In the genomic region with DNA sequence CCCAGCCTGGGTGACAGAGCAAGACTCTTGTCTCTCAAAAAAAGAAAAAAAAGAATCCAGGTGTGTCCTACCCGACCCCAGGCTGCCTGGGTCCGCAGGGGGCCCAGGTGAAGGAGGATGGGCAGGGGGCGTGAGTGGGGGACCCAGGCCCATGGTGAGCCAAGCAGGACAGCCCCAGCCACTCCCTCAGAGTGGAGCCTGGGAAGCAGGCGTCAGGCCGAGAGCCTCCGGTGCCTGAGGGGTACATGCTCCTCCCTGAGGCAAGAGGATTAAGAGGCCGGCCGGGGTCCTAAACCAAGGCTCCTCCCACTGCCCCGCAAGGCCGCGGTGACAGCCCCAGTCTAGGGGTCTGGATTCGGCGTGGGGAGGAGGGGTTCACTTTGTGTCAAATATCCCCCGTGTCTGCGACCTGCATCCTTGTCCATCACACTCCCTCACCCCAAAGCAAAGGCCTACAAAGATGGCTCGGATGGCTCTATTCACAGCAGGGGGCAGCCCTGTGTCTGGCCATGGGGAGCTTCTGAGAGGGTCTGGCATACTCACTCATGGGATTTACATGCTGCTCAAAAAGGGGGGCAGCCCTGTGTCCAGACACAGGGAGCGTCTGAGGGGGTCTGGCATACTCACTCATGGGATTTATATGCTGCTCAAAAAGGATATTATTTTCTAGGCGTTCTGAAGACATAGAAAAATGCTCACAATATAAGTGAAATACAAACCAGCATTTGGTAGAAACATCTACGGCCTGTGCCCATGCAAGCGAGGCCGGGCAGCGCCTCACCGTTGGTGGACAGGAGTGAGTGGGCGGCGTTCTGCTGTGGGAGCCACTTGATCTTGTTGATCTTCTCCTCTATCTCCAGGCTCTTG, we compare ENCODE assay signal across 2 cellular contexts.
TF ChIP-seq lines count a peak whose summit lies in the region.

No MANE protein-coding gene starts in this region.

TF ChIP-seq in SK-N-SH, 30 proteins besides CTCF, POLR2A, EP300 and RAD21 (continued from another document):
- TF ChIP-seq FOXJ3 (CRISPR knock-in tag; IDR thresholded peaks at IDR 0.05), result no peak
- TF ChIP-seq YY1 (IDR thresholded peaks at IDR 0.05; ENCODE audit: low read depth), result no peak
- TF ChIP-seq, protein P1, sequence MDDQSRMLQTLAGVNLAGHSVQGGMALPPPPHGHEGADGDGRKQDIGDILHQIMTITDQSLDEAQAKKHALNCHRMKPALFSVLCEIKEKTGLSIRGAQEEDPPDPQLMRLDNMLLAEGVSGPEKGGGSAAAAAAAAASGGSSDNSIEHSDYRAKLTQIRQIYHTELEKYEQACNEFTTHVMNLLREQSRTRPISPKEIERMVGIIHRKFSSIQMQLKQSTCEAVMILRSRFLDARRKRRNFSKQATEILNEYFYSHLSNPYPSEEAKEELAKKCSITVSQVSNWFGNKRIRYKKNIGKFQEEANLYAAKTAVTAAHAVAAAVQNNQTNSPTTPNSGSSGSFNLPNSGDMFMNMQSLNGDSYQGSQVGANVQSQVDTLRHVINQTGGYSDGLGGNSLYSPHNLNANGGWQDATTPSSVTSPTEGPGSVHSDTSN (IDR thresholded peaks at IDR 0.05), result no peak
- TF ChIP-seq, protein P2, sequence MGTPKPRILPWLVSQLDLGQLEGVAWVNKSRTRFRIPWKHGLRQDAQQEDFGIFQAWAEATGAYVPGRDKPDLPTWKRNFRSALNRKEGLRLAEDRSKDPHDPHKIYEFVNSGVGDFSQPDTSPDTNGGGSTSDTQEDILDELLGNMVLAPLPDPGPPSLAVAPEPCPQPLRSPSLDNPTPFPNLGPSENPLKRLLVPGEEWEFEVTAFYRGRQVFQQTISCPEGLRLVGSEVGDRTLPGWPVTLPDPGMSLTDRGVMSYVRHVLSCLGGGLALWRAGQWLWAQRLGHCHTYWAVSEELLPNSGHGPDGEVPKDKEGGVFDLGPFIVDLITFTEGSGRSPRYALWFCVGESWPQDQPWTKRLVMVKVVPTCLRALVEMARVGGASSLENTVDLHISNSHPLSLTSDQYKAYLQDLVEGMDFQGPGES (IDR thresholded peaks at IDR 0.05; ENCODE audit: low read depth, low read length), result no peak
- no peak for TF ChIP-seq MEF2A (IDR thresholded peaks at IDR 0.05; ENCODE audit: borderline replicate concordance, low read depth)
- TF ChIP-seq, protein P3, sequence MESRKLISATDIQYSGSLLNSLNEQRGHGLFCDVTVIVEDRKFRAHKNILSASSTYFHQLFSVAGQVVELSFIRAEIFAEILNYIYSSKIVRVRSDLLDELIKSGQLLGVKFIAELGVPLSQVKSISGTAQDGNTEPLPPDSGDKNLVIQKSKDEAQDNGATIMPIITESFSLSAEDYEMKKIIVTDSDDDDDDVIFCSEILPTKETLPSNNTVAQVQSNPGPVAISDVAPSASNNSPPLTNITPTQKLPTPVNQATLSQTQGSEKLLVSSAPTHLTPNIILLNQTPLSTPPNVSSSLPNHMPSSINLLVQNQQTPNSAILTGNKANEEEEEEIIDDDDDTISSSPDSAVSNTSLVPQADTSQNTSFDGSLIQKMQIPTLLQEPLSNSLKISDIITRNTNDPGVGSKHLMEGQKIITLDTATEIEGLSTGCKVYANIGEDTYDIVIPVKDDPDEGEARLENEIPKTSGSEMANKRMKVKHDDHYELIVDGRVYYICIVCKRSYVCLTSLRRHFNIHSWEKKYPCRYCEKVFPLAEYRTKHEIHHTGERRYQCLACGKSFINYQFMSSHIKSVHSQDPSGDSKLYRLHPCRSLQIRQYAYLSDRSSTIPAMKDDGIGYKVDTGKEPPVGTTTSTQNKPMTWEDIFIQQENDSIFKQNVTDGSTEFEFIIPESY (IDR thresholded peaks at IDR 0.05; ENCODE audit: borderline replicate concordance, low read depth), result no peak
- TF ChIP-seq, protein P4, sequence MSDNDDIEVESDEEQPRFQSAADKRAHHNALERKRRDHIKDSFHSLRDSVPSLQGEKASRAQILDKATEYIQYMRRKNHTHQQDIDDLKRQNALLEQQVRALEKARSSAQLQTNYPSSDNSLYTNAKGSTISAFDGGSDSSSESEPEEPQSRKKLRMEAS (IDR thresholded peaks at IDR 0.05; ENCODE audit: low read depth), result no peak
- no peak for TF ChIP-seq CHD2 (IDR thresholded peaks at IDR 0.05; ENCODE audit: low read length, partially characterized antibody)
- TF ChIP-seq TAF1 (IDR thresholded peaks at IDR 0.05; ENCODE audit: borderline replicate concordance, low read depth, low read length), result no peak
- no peak for TF ChIP-seq GATA2 (CRISPR knock-in tag; IDR thresholded peaks at IDR 0.05)
- TF ChIP-seq MXI1 (IDR thresholded peaks at IDR 0.05; ENCODE audit: low read depth, low read length), result no peak

TF ChIP-seq in SK-N-SH treated with all-trans-retinoic acid at 6 μM for 48 hours, 23 proteins besides CTCF, POLR2A, EP300 and RAD21 (continued from another document):
- TF ChIP-seq, protein P5, sequence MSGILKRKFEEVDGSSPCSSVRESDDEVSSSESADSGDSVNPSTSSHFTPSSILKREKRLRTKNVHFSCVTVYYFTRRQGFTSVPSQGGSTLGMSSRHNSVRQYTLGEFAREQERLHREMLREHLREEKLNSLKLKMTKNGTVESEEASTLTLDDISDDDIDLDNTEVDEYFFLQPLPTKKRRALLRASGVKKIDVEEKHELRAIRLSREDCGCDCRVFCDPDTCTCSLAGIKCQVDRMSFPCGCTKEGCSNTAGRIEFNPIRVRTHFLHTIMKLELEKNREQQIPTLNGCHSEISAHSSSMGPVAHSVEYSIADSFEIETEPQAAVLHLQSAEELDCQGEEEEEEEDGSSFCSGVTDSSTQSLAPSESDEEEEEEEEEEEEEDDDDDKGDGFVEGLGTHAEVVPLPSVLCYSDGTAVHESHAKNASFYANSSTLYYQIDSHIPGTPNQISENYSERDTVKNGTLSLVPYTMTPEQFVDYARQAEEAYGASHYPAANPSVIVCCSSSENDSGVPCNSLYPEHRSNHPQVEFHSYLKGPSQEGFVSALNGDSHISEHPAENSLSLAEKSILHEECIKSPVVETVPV (CRISPR knock-in tag; IDR thresholded peaks at IDR 0.05), result no peak
- TF ChIP-seq OSR1 (CRISPR knock-in tag; IDR thresholded peaks at IDR 0.05), result no peak
- TF ChIP-seq GLIS3 (CRISPR knock-in tag; IDR thresholded peaks at IDR 0.05), result no peak
- TF ChIP-seq TOX (CRISPR knock-in tag; IDR thresholded peaks at IDR 0.05; ENCODE audit: borderline replicate concordance), result no peak
- TF ChIP-seq, protein P6, sequence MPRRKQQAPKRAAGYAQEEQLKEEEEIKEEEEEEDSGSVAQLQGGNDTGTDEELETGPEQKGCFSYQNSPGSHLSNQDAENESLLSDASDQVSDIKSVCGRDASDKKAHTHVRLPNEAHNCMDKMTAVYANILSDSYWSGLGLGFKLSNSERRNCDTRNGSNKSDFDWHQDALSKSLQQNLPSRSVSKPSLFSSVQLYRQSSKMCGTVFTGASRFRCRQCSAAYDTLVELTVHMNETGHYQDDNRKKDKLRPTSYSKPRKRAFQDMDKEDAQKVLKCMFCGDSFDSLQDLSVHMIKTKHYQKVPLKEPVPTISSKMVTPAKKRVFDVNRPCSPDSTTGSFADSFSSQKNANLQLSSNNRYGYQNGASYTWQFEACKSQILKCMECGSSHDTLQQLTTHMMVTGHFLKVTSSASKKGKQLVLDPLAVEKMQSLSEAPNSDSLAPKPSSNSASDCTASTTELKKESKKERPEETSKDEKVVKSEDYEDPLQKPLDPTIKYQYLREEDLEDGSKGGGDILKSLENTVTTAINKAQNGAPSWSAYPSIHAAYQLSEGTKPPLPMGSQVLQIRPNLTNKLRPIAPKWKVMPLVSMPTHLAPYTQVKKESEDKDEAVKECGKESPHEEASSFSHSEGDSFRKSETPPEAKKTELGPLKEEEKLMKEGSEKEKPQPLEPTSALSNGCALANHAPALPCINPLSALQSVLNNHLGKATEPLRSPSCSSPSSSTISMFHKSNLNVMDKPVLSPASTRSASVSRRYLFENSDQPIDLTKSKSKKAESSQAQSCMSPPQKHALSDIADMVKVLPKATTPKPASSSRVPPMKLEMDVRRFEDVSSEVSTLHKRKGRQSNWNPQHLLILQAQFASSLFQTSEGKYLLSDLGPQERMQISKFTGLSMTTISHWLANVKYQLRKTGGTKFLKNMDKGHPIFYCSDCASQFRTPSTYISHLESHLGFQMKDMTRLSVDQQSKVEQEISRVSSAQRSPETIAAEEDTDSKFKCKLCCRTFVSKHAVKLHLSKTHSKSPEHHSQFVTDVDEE (CRISPR knock-in tag; IDR thresholded peaks at IDR 0.05), result no peak
- TF ChIP-seq ZNF70 (CRISPR knock-in tag; IDR thresholded peaks at IDR 0.05), result no peak
- no peak for TF ChIP-seq ZNF565 (CRISPR knock-in tag; conservative IDR thresholded peaks at IDR 0.05; ENCODE audit: low read depth)
- TF ChIP-seq ZC3H10 (CRISPR knock-in tag; IDR thresholded peaks at IDR 0.05), result no peak
- no peak for TF ChIP-seq TCF4 (CRISPR knock-in tag; IDR thresholded peaks at IDR 0.05; ENCODE audit: borderline replicate concordance)
- TF ChIP-seq ARNTL (CRISPR knock-in tag; IDR thresholded peaks at IDR 0.05; ENCODE audit: borderline replicate concordance, low read depth), result no peak
- TF ChIP-seq ZNF8 (CRISPR knock-in tag; IDR thresholded peaks at IDR 0.05), result no peak
- TF ChIP-seq, protein P7, sequence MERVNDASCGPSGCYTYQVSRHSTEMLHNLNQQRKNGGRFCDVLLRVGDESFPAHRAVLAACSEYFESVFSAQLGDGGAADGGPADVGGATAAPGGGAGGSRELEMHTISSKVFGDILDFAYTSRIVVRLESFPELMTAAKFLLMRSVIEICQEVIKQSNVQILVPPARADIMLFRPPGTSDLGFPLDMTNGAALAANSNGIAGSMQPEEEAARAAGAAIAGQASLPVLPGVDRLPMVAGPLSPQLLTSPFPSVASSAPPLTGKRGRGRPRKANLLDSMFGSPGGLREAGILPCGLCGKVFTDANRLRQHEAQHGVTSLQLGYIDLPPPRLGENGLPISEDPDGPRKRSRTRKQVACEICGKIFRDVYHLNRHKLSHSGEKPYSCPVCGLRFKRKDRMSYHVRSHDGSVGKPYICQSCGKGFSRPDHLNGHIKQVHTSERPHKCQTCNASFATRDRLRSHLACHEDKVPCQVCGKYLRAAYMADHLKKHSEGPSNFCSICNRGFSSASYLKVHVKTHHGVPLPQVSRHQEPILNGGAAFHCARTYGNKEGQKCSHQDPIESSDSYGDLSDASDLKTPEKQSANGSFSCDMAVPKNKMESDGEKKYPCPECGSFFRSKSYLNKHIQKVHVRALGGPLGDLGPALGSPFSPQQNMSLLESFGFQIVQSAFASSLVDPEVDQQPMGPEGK (CRISPR knock-in tag; IDR thresholded peaks at IDR 0.05; ENCODE audit: borderline replicate concordance), result no peak
- no peak for TF ChIP-seq CSDC2 (CRISPR knock-in tag; IDR thresholded peaks at IDR 0.05)
- TF ChIP-seq, protein P8, sequence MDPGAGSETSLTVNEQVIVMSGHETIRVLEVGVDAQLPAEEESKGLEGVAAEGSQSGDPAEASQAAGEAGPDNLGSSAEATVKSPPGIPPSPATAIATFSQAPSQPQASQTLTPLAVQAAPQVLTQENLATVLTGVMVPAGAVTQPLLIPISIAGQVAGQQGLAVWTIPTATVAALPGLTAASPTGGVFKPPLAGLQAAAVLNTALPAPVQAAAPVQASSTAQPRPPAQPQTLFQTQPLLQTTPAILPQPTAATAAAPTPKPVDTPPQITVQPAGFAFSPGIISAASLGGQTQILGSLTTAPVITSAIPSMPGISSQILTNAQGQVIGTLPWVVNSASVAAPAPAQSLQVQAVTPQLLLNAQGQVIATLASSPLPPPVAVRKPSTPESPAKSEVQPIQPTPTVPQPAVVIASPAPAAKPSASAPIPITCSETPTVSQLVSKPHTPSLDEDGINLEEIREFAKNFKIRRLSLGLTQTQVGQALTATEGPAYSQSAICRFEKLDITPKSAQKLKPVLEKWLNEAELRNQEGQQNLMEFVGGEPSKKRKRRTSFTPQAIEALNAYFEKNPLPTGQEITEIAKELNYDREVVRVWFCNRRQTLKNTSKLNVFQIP (CRISPR knock-in tag; IDR thresholded peaks at IDR 0.05; ENCODE audit: borderline replicate concordance, low read depth), result no peak
TF ChIP-seq in SK-N-SH treated with all-trans-retinoic acid at 6 μM for 48 hours: peak in this region for 0.
